11 cellular contexts compared by ENCODE assay signal in genomic region chr1:183002797-183003594, GRCh38. TPM values are rescaled to one million over a fixed set of nuclear protein-coding genes. Genes with fewer than 3 reads are reported as not detected.
DNase-seq lines count a peak whose midpoint lies in the region; TF ChIP-seq lines count a peak whose summit lies in the region.
"Had no signal": no experiment of that assay in that cellular context is flagged by ENCODE, and none has a peak within 500 bp of the region (broad histone marks: within the 10 kb centered on the region; RNA-seq: fewer than 3 reads in every experiment).

No MANE protein-coding gene starts in this region.

- H3K27me3 Mint-ChIP-seq in nephron (ENCODE audit: low read depth) (no peaks in the 10 kb centered on the region), immature natural killer cell (ENCODE audit: low read depth in 3 of 3) (peaks cover 3 to 9% (median 6%) of the 10 kb centered on the region in 3 donors)

- no peaks in the 10 kb centered on the region for H3K36me3 ChIP-seq in BLaER1
- no peaks in the 10 kb centered on the region for H3K36me3 ChIP-seq in OCI-LY3 (replicated peaks; ENCODE audit: low read depth, low read length)
- H3K36me3 ChIP-seq: Peyer's patch had no signal

- no peak for TF ChIP-seq CTCF in OCI-LY3 (IDR thresholded peaks at IDR 0.05; ENCODE audit: low read depth, low read length)
- no peak for TF ChIP-seq CTCF in fibroblast of villous mesenchyme (IDR thresholded peaks at IDR 0.05; ENCODE audit: insufficient read depth, low read depth, low read length)
- no peak for TF ChIP-seq CTCF in nephron (IDR thresholded peaks at IDR 0.05; ENCODE audit: unreplicated experiment in 3 of 3)

- no peaks in the 10 kb centered on the region for H3K27me3 ChIP-seq in BLaER1
- no peaks in the 10 kb centered on the region for H3K27me3 ChIP-seq in OCI-LY3 (ENCODE audit: low read depth, low read length)
- H3K27me3 ChIP-seq: Peyer's patch had no signal

- peaks cover 39% of the 10 kb centered on the region for H3K4me1 ChIP-seq in BLaER1
- H3K4me1 ChIP-seq in OCI-LY3 (ENCODE audit: low read length): no peaks in the 10 kb centered on the region
- H3K4me1 ChIP-seq: Peyer's patch had no signal

- H3K27ac Mint-ChIP-seq in nephron: peak overlapping the region in 2 of 3 experiments; percentile 36 to 61
- no peak overlapping the region for H3K27ac Mint-ChIP-seq in immature natural killer cell
- H3K27ac Mint-ChIP-seq: activated naive CD8-positive, alpha-beta T cell treated with anti-CD3 and anti-CD28 coated beads, Interleukin-2, amount 50 U/mL, for 24 hours; naive thymus-derived CD4-positive, alpha-beta T cell had no signal

- no peaks in the 10 kb centered on the region for H3K36me3 Mint-ChIP-seq in nephron (ENCODE audit: low read depth)
- H3K36me3 Mint-ChIP-seq in immature natural killer cell: no peaks in the 10 kb centered on the region

- H3K9ac ChIP-seq in BLaER1 (peak overlapping the region; percentile 50; the same call in 1 of the 2 replicates), OCI-LY3 (ENCODE audit: low read length) (no peak overlapping the region)

- DNase-seq in fibroblast of villous mesenchyme (ENCODE audit: low read depth) (peak; percentile 79), SW480 (ENCODE audit: low spot score) (no peak), immature natural killer cell (no peak), NCI-H1092 treated with DMSO at 0.1 percent for 48 hours (lab: John Stamatoyannopoulos, UW) (no peak), NCI-H524 treated with DMSO at 0.1 percent for 48 hours (lab: John Stamatoyannopoulos, UW) (no peak)
- DNase-seq: activated naive CD8-positive, alpha-beta T cell treated with anti-CD3 and anti-CD28 coated beads, Interleukin-2, amount 50 U/mL, for 24 hours; naive thymus-derived CD4-positive, alpha-beta T cell; Peyer's patch had no signal

- H3K4me1 Mint-ChIP-seq in nephron: no peaks in the 10 kb centered on the region
- H3K4me1 Mint-ChIP-seq in immature natural killer cell: no peaks in the 10 kb centered on the region
- H3K4me1 Mint-ChIP-seq: activated naive CD8-positive, alpha-beta T cell treated with anti-CD3 and anti-CD28 coated beads, Interleukin-2, amount 50 U/mL, for 24 hours; naive thymus-derived CD4-positive, alpha-beta T cell had no signal

- 0 out of 2 replicates have a peak overlapping the region, but pooled peaks have one; percentile 10 for H2AFZ ChIP-seq in OCI-LY3 (ENCODE audit: low read depth, low read length)

- H3K79me2 ChIP-seq in OCI-LY3 (ENCODE audit: low read length): no peaks in the 10 kb centered on the region

- H3K27ac ChIP-seq in BLaER1: peak overlapping the region; percentile 88
- H3K27ac ChIP-seq in OCI-LY3 (ENCODE audit: low read length): no peak overlapping the region

- H3K4me2 ChIP-seq in BLaER1 (peak overlapping the region; percentile 80), OCI-LY3 (ENCODE audit: low read length) (no peak overlapping the region)

- H3K4me3 ChIP-seq in BLaER1 (peak overlapping the region; percentile 33; the same call in 1 of the 2 replicates), OCI-LY3 (ENCODE audit: low read length) (no peak overlapping the region), fibroblast of villous mesenchyme (ENCODE audit: low read depth, low read length) (no peak overlapping the region)
- H3K4me3 ChIP-seq: Peyer's patch had no signal

- H4K20me1 ChIP-seq in BLaER1 (no peaks in the 10 kb centered on the region), OCI-LY3 (ENCODE audit: insufficient read depth, low read length) (no peaks in the 10 kb centered on the region)

- H3K9me3 ChIP-seq in BLaER1: 0 out of 2 replicates have a peak, but pooled peaks cover 3% of the 10 kb centered on the region
- no peaks in the 10 kb centered on the region for H3K9me3 ChIP-seq in OCI-LY3 (ENCODE audit: insufficient read depth, low read length)
- H3K9me3 ChIP-seq: Peyer's patch had no signal

- H3K9me3 Mint-ChIP-seq in nephron (peaks cover 3% of the 10 kb centered on the region), immature natural killer cell (peaks cover 0 to 5% (median 0%) of the 10 kb centered on the region in 6 donors)
- H3K9me3 Mint-ChIP-seq: activated naive CD8-positive, alpha-beta T cell treated with anti-CD3 and anti-CD28 coated beads, Interleukin-2, amount 50 U/mL, for 24 hours had no signal

- H3K4me3 Mint-ChIP-seq in nephron: no peak overlapping the region
- no peak overlapping the region for H3K4me3 Mint-ChIP-seq in immature natural killer cell
- H3K4me3 Mint-ChIP-seq: activated naive CD8-positive, alpha-beta T cell treated with anti-CD3 and anti-CD28 coated beads, Interleukin-2, amount 50 U/mL, for 24 hours; naive thymus-derived CD4-positive, alpha-beta T cell had no signal

RNA-seq across cellular contexts. Expression of gene LAMC1, which starts 20.2 kb away (rescaled TPM):
- total RNA-seq in fibroblast of villous mesenchyme: 541 and 761 TPM in 2 replicates
- under 1 TPM in 1 of 3 donors, not detected in 2; 0.19 TPM for polyA plus RNA-seq in immature natural killer cell
- polyA plus RNA-seq: naive thymus-derived CD4-positive, alpha-beta T cell had no signal

RNA-seq across cellular contexts. Expression of gene SHCBP1L, which starts 50.0 kb away (rescaled TPM):
- under 0.01 TPM in 1 of 2 replicates, not detected in the other for total RNA-seq in fibroblast of villous mesenchyme
- polyA plus RNA-seq in immature natural killer cell: not detected
- total RNA-seq: naive thymus-derived CD4-positive, alpha-beta T cell; Peyer's patch had no signal
- polyA plus RNA-seq: naive thymus-derived CD4-positive, alpha-beta T cell had no signal

Comparison
In these comparisons a context has a peak if more than half of its experiments do, and no peak if none do; other contexts are left out.
1. H3K27ac Mint-ChIP-seq: peak in nephron (2 of 3); none in immature natural killer cell (0 of 6).